In the genomic region with DNA sequence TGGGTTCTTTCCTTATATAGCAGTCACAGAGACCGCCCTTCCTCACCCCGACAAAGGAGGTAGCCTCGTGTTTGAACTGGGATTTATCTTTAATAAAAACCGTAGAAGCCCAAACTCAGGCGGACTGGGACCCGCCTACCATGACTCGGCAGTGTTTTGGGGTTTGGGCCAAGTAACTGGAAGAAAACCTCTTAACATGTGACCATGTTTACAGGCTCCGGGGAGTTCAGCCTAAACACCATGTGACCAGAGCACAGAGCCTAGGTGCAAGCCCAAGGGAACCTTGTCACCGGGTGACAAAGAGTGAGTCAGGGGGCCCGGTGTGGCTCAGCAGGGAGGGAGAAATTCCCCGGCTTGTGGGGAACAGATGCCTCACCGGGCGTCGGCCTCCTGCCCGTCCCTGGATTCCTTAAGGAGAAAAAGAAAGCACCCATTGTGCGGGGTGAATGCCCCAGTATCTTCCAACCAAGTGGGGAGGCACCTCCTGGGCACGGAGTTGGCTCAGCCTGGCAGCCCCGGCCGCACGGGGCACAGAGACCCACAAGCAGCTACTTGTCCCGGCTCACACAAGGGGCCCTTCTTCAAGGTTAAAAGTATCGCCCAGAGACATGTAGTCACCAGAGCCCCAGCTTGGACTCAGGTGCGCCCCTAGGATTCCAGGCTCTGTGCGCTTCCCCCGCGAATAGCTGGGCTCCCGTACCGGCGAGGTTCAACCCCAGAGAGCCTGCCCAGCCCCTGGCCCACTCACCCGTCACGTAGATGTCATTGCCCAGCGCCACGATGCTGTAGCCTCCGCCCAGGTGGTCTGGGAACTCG, we compare ENCODE assay signal across 8 cellular contexts. TPM values are rescaled to one million over a fixed set of nuclear protein-coding genes. Genes with fewer than 3 reads are reported as not detected.
DNase-seq lines count a peak whose midpoint lies in the region; ATAC-seq, FAIRE-seq and TF ChIP-seq lines count a peak whose summit lies in the region.

No MANE protein-coding gene starts in this region.

- intact Hi-C loops in heart left ventricle (cut with DNase I): loop anchor here in 2 of 10 donors (2.0 to 5.0 kb wide), 3 partner anchors 20 to 101 kb away; a partner anchor contains a TSS

- POLR2A ChIA-PET in T-cell (lab: Charles Lee): interaction anchor here in 1 of 2 donors (0.5 kb wide), 1 partner anchor 141 kb away, joined by 3 read pairs; no protein-coding TSS in a partner anchor

- DNase-seq in NCI-H748 (lab: John Stamatoyannopoulos, UW; ENCODE audit: unreplicated experiment) (peak; percentile 55), NCI-H748 treated with DMSO at 0.1 percent for 48 hours (lab: John Stamatoyannopoulos, UW) (no peak), HS-5 (ENCODE audit: low read depth) (peak; percentile 95), T-cell (peak in 33 of 34 experiments; percentile 34 to 71 (median 54)), heart left ventricle (peak; percentile 74 to 81 (median 76)), pons (ENCODE audit: low spot score) (peak; percentile 91), urothelium cell line (ENCODE audit: low spot score) (peak; percentile 63)

- FAIRE-seq in urothelium cell line (lab: Jason Lieb, UNC): no peak

- H3K27ac ChIP-seq in adipose tissue (ENCODE audit: low read depth, low read length): peak overlapping the region; percentile 81
- H3K27ac ChIP-seq in heart left ventricle: peak overlapping the region; percentile 92 to 100 (median 99)

- no peaks in the 10 kb centered on the region for H3K27me3 ChIP-seq in heart left ventricle

- peak overlapping the region; percentile 96 to 99 (median 99) for H3K4me3 Mint-ChIP-seq in T-cell

- TF ChIP-seq POLR2A in heart left ventricle (IDR thresholded peaks at IDR 0.05): peak in 1 of 2 donors; percentile 66

- H3K9me3 Mint-ChIP-seq in T-cell: no peaks in the 10 kb centered on the region

- H3K27me3 Mint-ChIP-seq in T-cell: no peaks in the 10 kb centered on the region

- H3K27ac Mint-ChIP-seq in T-cell: peak overlapping the region; percentile 98 to 99

- TF ChIP-seq CTCF in heart left ventricle (IDR thresholded peaks at IDR 0.05): peak in 1 of 12 donors; percentile 3

- ATAC-seq in T-cell (replicated peaks in 1 of 4): peak; percentile 41 to 50 (median 46)
- ATAC-seq in heart left ventricle: peak; percentile 16 to 56 (median 34)

- peak overlapping the region; percentile 72 to 96 (median 86) for H3K4me3 ChIP-seq in heart left ventricle

- H3K36me3 ChIP-seq in heart left ventricle: peaks cover 0 to 32% (median 28%) of the 10 kb centered on the region in 9 donors

- H3K4me1 ChIP-seq in heart left ventricle: peaks cover 18 to 75% (median 66%) of the 10 kb centered on the region in 12 donors

- WGBS in adipose tissue, 3 donors: 0 to 1% (median 1%) methylated on average over 33 to 35 of the region's 35 CpGs
- 0 to 1% (median 0%) methylated on average over 21 to 35 of the region's 35 CpGs for WGBS in heart left ventricle, 4 donors

- H3K36me3 Mint-ChIP-seq in T-cell: peaks cover 15% of the 10 kb centered on the region

- H3K9me3 ChIP-seq in heart left ventricle: no peaks in the 10 kb centered on the region

- CTCF ChIA-PET in T-cell (lab: Charles Lee): interaction anchor here in 1 of 2 donors (1.2 to 2.0 kb wide), 2 partner anchors 11 to 21 kb away, joined by 3 to 10 read pairs; a partner anchor contains a TSS

- peaks cover 41 to 56% (median 46%) of the 10 kb centered on the region in 3 donors for H3K4me1 Mint-ChIP-seq in T-cell

RNA-seq across cellular contexts. Expression of a gene that starts 1.4 kb away (rescaled TPM):
- total RNA-seq in T-cell: 10 to 100 TPM; 21.9 to 72.3 (median 61.6) TPM
- 10 to 100 TPM; 14.5 to 39.0 (median 30.2) TPM for polyA plus RNA-seq in adipose tissue
- 100 to 1,000 TPM in 1 of 9 donors, 10 to 100 TPM in 8; 38.7 to 179 (median 65.4) TPM for total RNA-seq in heart left ventricle
- 10 to 100 TPM; 28.6 to 47.8 TPM for polyA plus RNA-seq in heart left ventricle

RNA-seq across cellular contexts. Expression of a gene that starts 12.3 kb away (rescaled TPM):
- total RNA-seq in T-cell (10 to 100 TPM in 3 of 5 donors, 1 to 10 TPM in 2; 6.0 to 12.7 (median 11.9) TPM), heart left ventricle (10 to 100 TPM in 2 of 9 donors, 1 to 10 TPM in 7; 3.5 to 11.2 (median 7.9) TPM)
- polyA plus RNA-seq in adipose tissue (10 to 100 TPM in 2 of 3 donors, 1 to 10 TPM in 1; 5.2 to 13.3 (median 11.1) TPM), heart left ventricle (1 to 10 TPM; 2.9 to 7.3 TPM)

RNA-seq across cellular contexts. Expression of a gene that starts 21.5 kb away (rescaled TPM):
- total RNA-seq in T-cell: 10 to 100 TPM; 42.2 to 82.3 (median 70.3) TPM
- 10 to 100 TPM; 19.0 to 31.4 (median 19.3) TPM for polyA plus RNA-seq in adipose tissue
- total RNA-seq in heart left ventricle: 10 to 100 TPM in 7 of 9 donors, 1 to 10 TPM in 2; 6.4 to 23.1 (median 11.8) TPM
- polyA plus RNA-seq in heart left ventricle: 10 to 100 TPM; 12.4 to 17.0 TPM

RNA-seq across cellular contexts. Expression of a gene that starts 23.4 kb away (rescaled TPM):
- total RNA-seq in T-cell (10 to 100 TPM; 12.8 to 37.1 (median 26.1) TPM), heart left ventricle (10 to 100 TPM in 7 of 9 donors, 1 to 10 TPM in 2; 7.5 to 20.7 (median 12.1) TPM)
- polyA plus RNA-seq in adipose tissue (10 to 100 TPM; 17.8 to 20.8 (median 20.1) TPM), heart left ventricle (10 to 100 TPM; 21.7 to 22.1 TPM)

RNA-seq across cellular contexts. Expression of a gene that starts 46.1 kb away (rescaled TPM):
- total RNA-seq in T-cell: not detected
- under 1 TPM in 1 of 3 donors, not detected in 2; 0.12 TPM for polyA plus RNA-seq in adipose tissue
- not detected for total RNA-seq in heart left ventricle
- not detected for polyA plus RNA-seq in heart left ventricle
